2 cellular contexts compared by ENCODE assay signal in genomic region chr10:101121661-101122045, GRCh38.
TF ChIP-seq lines count a peak whose summit lies in the region.

No MANE protein-coding gene starts in this region.

TF ChIP-seq in IMR-90, 13 proteins besides CTCF, POLR2A, EP300 and RAD21:
- no peak for TF ChIP-seq BHLHE40 (IDR thresholded peaks at IDR 0.05; ENCODE audit: low read depth, low read length)
- no peak for TF ChIP-seq CHD1 (IDR thresholded peaks at IDR 0.05; ENCODE audit: low read depth, low read length)
- TF ChIP-seq RCOR1 (IDR thresholded peaks at IDR 0.05; ENCODE audit: insufficient replicate concordance, low read length) = no peak
- TF ChIP-seq RFX5 (IDR thresholded peaks at IDR 0.05; ENCODE audit: low read depth, low read length) = no peak
- TF ChIP-seq, protein P1, sequence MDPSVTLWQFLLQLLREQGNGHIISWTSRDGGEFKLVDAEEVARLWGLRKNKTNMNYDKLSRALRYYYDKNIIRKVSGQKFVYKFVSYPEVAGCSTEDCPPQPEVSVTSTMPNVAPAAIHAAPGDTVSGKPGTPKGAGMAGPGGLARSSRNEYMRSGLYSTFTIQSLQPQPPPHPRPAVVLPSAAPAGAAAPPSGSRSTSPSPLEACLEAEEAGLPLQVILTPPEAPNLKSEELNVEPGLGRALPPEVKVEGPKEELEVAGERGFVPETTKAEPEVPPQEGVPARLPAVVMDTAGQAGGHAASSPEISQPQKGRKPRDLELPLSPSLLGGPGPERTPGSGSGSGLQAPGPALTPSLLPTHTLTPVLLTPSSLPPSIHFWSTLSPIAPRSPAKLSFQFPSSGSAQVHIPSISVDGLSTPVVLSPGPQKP (IDR thresholded peaks at IDR 0.05; ENCODE audit: borderline replicate concordance, low read depth, low read length) = no peak
- no peak for TF ChIP-seq CEBPB (IDR thresholded peaks at IDR 0.05; ENCODE audit: low read depth, low read length)
- TF ChIP-seq FOS (IDR thresholded peaks at IDR 0.05; ENCODE audit: low read depth, low read length) = no peak
- no peak for TF ChIP-seq MAFK (IDR thresholded peaks at IDR 0.05; ENCODE audit: low read depth, low read length)
- TF ChIP-seq USF2 (IDR thresholded peaks at IDR 0.05; ENCODE audit: low read depth, low read length) = no peak
- no peak for TF ChIP-seq NFE2L2 (IDR thresholded peaks at IDR 0.05; ENCODE audit: low read depth, low read length)
- no peak for TF ChIP-seq MXI1 (IDR thresholded peaks at IDR 0.05; ENCODE audit: borderline replicate concordance, low read depth, low read length)
- TF ChIP-seq SMC3 (IDR thresholded peaks at IDR 0.05; ENCODE audit: low read depth, low read length) = no peak
- TF ChIP-seq MAZ (IDR thresholded peaks at IDR 0.05; ENCODE audit: borderline replicate concordance, low read depth, low read length) = no peak
TF ChIP-seq in IMR-90: peak in this region for 0.

TF ChIP-seq in endothelial cell of umbilical vein, 7 proteins besides CTCF, POLR2A, EP300 and RAD21:
- no peak for TF ChIP-seq MAX (IDR thresholded peaks at IDR 0.05; ENCODE audit: insufficient read depth, insufficient read length)
- TF ChIP-seq EZH2 (IDR thresholded peaks at IDR 0.05; ENCODE audit: borderline replicate concordance, low read depth, low read length, severe bottlenecking) = peak; percentile 15
